ENCODE assay signal across 13 cellular contexts in the genomic region with DNA sequence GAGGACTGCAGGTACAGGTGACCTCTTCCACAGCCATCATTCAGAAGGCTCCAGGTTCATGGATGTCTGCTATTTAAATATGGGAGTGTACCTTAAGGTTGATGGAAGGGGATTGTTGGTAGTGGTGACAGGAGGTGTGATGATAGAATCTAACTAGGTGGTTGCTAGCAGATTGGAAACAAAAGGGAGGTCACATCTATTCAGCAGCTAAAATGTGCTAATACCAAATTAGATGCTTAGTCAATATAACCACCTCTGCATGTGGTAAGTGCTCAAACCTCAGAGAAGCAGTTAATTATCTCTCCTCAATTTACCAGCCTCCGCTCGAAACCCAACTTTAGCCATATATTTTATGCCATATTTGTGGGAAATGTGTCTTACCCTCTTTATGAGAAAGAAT.
A peak's percentile ranks its signal among the peaks of the same experiment; 100 is the strongest.
DNase-seq lines count a peak whose midpoint lies in the region; ATAC-seq lines count a peak whose summit lies in the region.
"Had no signal": no experiment of that assay in that cellular context is flagged by ENCODE, and none has a peak within 500 bp of the region (broad histone marks: within the 10 kb centered on the region; RNA-seq: fewer than 3 reads in every experiment).

No MANE protein-coding gene starts in this region.

- H3K27me3 ChIP-seq in endocrine pancreas (ENCODE audit: control insufficient read depth, insufficient read depth, low read length): no peaks in the 10 kb centered on the region

- H3K36me3 ChIP-seq in endocrine pancreas (ENCODE audit: control insufficient read depth, insufficient read depth, low read length): no peaks in the 10 kb centered on the region

- H3K4me3 ChIP-seq in endocrine pancreas (ENCODE audit: control insufficient read depth, insufficient read depth, low read length): peak overlapping the region; percentile 34
- H3K4me3 ChIP-seq: A549 had no signal

- DNase-seq in NCI-H748 (lab: John Stamatoyannopoulos, UW; ENCODE audit: unreplicated experiment): peak; percentile 67
- DNase-seq in activated CD4-positive, alpha-beta T cell treated with anti-CD3 and anti-CD28 coated beads for 1 hour: no peak
- no peak for DNase-seq in NCI-H1105 treated with DMSO at 0.1 percent for 48 hours (lab: John Stamatoyannopoulos, UW)
- DNase-seq in retina: no peak
- DNase-seq: CD8-positive, alpha-beta memory T cell; DMS53; GF-D8; KBM-7 had no signal

- H3K9ac ChIP-seq in endocrine pancreas (ENCODE audit: control insufficient read depth, insufficient read depth, low read length): no peak overlapping the region

- peaks cover 7% of the 10 kb centered on the region for H3K4me1 ChIP-seq in endocrine pancreas (ENCODE audit: control insufficient read depth, insufficient read depth, low read length)
- H3K4me1 ChIP-seq: A549 had no signal

- no peaks in the 10 kb centered on the region for H3K9me3 ChIP-seq in endocrine pancreas (ENCODE audit: control insufficient read depth, low read length)
- H3K9me3 ChIP-seq: A549 had no signal

- peak; percentile 11 for ATAC-seq in GM18909 (IDR thresholded peaks at IDR 0.05; ENCODE audit: poor library complexity, unreplicated experiment)
- no peak for ATAC-seq in GM21381 (IDR thresholded peaks at IDR 0.05; ENCODE audit: unreplicated experiment)
- ATAC-seq: A549, HCT116 had no signal
